Comparison of ENCODE assay signal across 8 cellular contexts in genomic region chr10:113854757-113855626, GRCh38. TPM values are rescaled to one million over a fixed set of nuclear protein-coding genes. Genes with fewer than 3 reads are reported as not detected.
A peak's percentile ranks its signal among the peaks of the same experiment; 100 is the strongest.
DNase-seq lines count a peak whose midpoint lies in the region; ATAC-seq and TF ChIP-seq lines count a peak whose summit lies in the region.

No MANE protein-coding gene starts in this region.

- H2AFZ ChIP-seq in HCT116 (ENCODE audit: low read depth, low read length, poor library complexity, severe bottlenecking), result peak overlapping the region; percentile 88

- peaks cover 45% of the 10 kb centered on the region for H3K79me2 ChIP-seq in HCT116 (ENCODE audit: insufficient read depth, low read length)

- CTCF ChIA-PET in HCT116 (lab: Charles Lee), result no interaction called here

- H3K4me1 ChIP-seq in HCT116 (ENCODE audit: control insufficient read depth in 1 of 2, insufficient read depth in 2 of 2, low read length in 2 of 2) (peaks cover 14 to 21% of the 10 kb centered on the region in 2 experiments; a peak in 3 of 4 replicates), lower lobe of right lung (peaks cover 50% of the 10 kb centered on the region)

- peak overlapping the region; percentile 77 to 79 for H3K4me3 ChIP-seq in HCT116 (replicated peaks in 1 of 2; ENCODE audit: low read depth in 1 of 2, low read length in 2 of 2)
- peak overlapping the region; percentile 88 for H3K4me3 ChIP-seq in lower lobe of right lung

- no peaks in the 10 kb centered on the region for H4K20me1 ChIP-seq in HCT116 (ENCODE audit: insufficient read depth)

- no peak for TF ChIP-seq RAD21 in HCT116 (IDR thresholded peaks at IDR 0.05; ENCODE audit: low read depth)

- peak overlapping the region; percentile 84 for H3K9ac ChIP-seq in HCT116 (ENCODE audit: low read length)

- H3K9me3 ChIP-seq in HCT116 (ENCODE audit: control insufficient read depth in 1 of 2, insufficient read depth in 1 of 2, low read depth in 1 of 2, low read length in 2 of 2), result no peaks in the 10 kb centered on the region
- H3K9me3 ChIP-seq in lower lobe of right lung, result no peaks in the 10 kb centered on the region

- H3K27me3 ChIP-seq in HCT116 (ENCODE audit: insufficient read depth, low read length) (no peaks in the 10 kb centered on the region), lower lobe of right lung (ENCODE audit: low read depth) (no peaks in the 10 kb centered on the region)

- TF ChIP-seq CTCF in HCT116 (IDR thresholded peaks at IDR 0.05 in 2 of 3, conservative IDR thresholded peaks at IDR 0.05 in 1 of 3; ENCODE audit: borderline replicate concordance in 1 of 3, insufficient read depth in 1 of 3, low read depth in 2 of 3, low read length in 2 of 3) (peak in 1 of 3 experiments; percentile 5; a peak in 1 of 6 replicates), lower lobe of right lung (IDR thresholded peaks at IDR 0.05) (no peak)

- peak; percentile 82 for TF ChIP-seq POLR2A in HCT116 (IDR thresholded peaks at IDR 0.05; ENCODE audit: borderline replicate concordance, extremely low read depth, insufficient read depth, insufficient read length)

- POLR2A ChIA-PET in HCT116 (lab: Charles Lee), result no interaction called here

- RAD21 ChIA-PET in HCT116 (lab: Charles Lee; ENCODE audit: low non-redundant PET in 1 of 2, low total read pairs in 2 of 2, uncharacterized antibody in 2 of 2, unreplicated experiment in 2 of 2), result no interaction called here

- peaks cover 10 to 12% of the 10 kb centered on the region in 2 experiments for H3K36me3 ChIP-seq in HCT116 (ENCODE audit: control insufficient read depth in 1 of 2, insufficient read depth in 2 of 2, low read length in 2 of 2)
- H3K36me3 ChIP-seq in lower lobe of right lung, result peaks cover 16% of the 10 kb centered on the region

- no TSS peak for BruUV-seq in HCT116 (replicated peaks; lab: Mats Ljungman, UMichigan)

- DNase-seq in NCI-H2081 (lab: John Stamatoyannopoulos, UW) (peak; percentile 19 to 67), NCI-H2081 treated with DMSO at 0.1 percent for 48 hours (lab: John Stamatoyannopoulos, UW) (no peak), HCT116 (ENCODE audit: low read depth, low spot score) (peak; percentile 31), NCI-H1092 treated with DMSO at 0.1 percent for 48 hours (lab: John Stamatoyannopoulos, UW) (peak; percentile 48), lower lobe of right lung (peak; percentile 65)
- DNase-seq in activated CD4-positive, alpha-beta T cell treated with anti-CD3 and anti-CD28 coated beads, Interleukin-2, amount 50 U/mL, for 24 hours (ENCODE audit: low read depth in 1 of 2, low spot score in 1 of 2), result peak; percentile 30 to 45
- peak; percentile 23 for DNase-seq in effector CD4-positive, alpha-beta T cell
- DNase-seq in stimulated activated CD8-positive, alpha-beta memory T cell treated with anti-CD3 and anti-CD28 coated beads, Interleukin-15, amount 100 ng/mL, for 48 hours (ENCODE audit: low read depth in 2 of 2), result peak; percentile 18 to 24

- ATAC-seq in HCT116, result peak; percentile 70
- ATAC-seq in lower lobe of right lung, result peak; percentile 87 to 88

- no peaks in the 10 kb centered on the region for H3K9me2 ChIP-seq in HCT116 (ENCODE audit: insufficient read depth)

- peak overlapping the region; percentile 87 for H3K4me2 ChIP-seq in HCT116 (ENCODE audit: low read length)

- peak overlapping the region; percentile 86 for H3K27ac ChIP-seq in HCT116 (ENCODE audit: low read depth, low read length)
- peak overlapping the region; percentile 93 for H3K27ac ChIP-seq in lower lobe of right lung

- intact Hi-C loops in HCT116 (cut with micrococcal nuclease) (no loop called here), lower lobe of right lung (cut with DNase I) (no loop called here)

TF ChIP-seq in HCT116, 20 proteins besides CTCF, POLR2A, EP300 and RAD21:
- TF ChIP-seq, protein P1, sequence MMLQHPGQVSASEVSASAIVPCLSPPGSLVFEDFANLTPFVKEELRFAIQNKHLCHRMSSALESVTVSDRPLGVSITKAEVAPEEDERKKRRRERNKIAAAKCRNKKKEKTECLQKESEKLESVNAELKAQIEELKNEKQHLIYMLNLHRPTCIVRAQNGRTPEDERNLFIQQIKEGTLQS (IDR thresholded peaks at IDR 0.05), result no peak
- TF ChIP-seq ZFX (IDR thresholded peaks at IDR 0.05), result peak; percentile 99
- peak; percentile 53; the same call in 1 of the 2 replicates for TF ChIP-seq POLR2AphosphoS5 (IDR thresholded peaks at IDR 0.05; ENCODE audit: low read depth, low read length)
- peak; percentile 93 for TF ChIP-seq YY1 (IDR thresholded peaks at IDR 0.05; ENCODE audit: extremely low read depth, insufficient replicate concordance, low read depth, low read length)
- no peak for TF ChIP-seq SP1 (IDR thresholded peaks at IDR 0.05; ENCODE audit: low read depth)
- peak; percentile 63 for TF ChIP-seq SIN3A (IDR thresholded peaks at IDR 0.05; ENCODE audit: low read depth)
- peak; percentile 13; the same call in 1 of the 2 replicates for TF ChIP-seq MAX (IDR thresholded peaks at IDR 0.05)
- no peak for TF ChIP-seq ELF1 (IDR thresholded peaks at IDR 0.05; ENCODE audit: borderline replicate concordance, low read depth)
- no peak for TF ChIP-seq ZNF274 (IDR thresholded peaks at IDR 0.05; ENCODE audit: low read depth, low read length)
- TF ChIP-seq ZBTB33 (IDR thresholded peaks at IDR 0.05; ENCODE audit: extremely low read depth, insufficient replicate concordance, low read length), result peak; percentile 44
- no peak for TF ChIP-seq TCF7L2 (IDR thresholded peaks at IDR 0.05; ENCODE audit: borderline replicate concordance, extremely low read depth, insufficient read depth, insufficient read length)

RNA-seq across cellular contexts. Expression of gene NHLRC2, which starts 0.5 kb away (rescaled TPM):
- total RNA-seq in HCT116 (2021; ENCODE audit: unreplicated experiment) (56.3 TPM), lower lobe of right lung (43.6 TPM)
- polyA plus RNA-seq in HCT116 (2012), result 3.1 and 5.9 TPM in 2 replicates

RNA-seq across cellular contexts. Expression of gene DCLRE1A, which starts 1.1 kb away (rescaled TPM):
- total RNA-seq in HCT116 (2021; ENCODE audit: unreplicated experiment) (13.9 TPM), lower lobe of right lung (7.1 TPM)
- polyA plus RNA-seq in HCT116 (2012), result 5.0 and 7.4 TPM in 2 replicates
